Comparison of ENCODE assay signal across 8 cellular contexts in genomic region chr5:54785729-54786548, GRCh38.
DNase-seq lines count a peak whose midpoint lies in the region; ATAC-seq and TF ChIP-seq lines count a peak whose summit lies in the region.

No MANE protein-coding gene starts in this region.

- peaks cover 24 to 43% of the 10 kb centered on the region in 2 donors for H3K4me1 Mint-ChIP-seq in stimulated activated naive B cell treated with anti-CD40 and anti-IgM and Interleukin-4, amounts not matched to agents 10 μg/mL and 1 μg/mL and 100 μg/mL, for 72 hours

- H3K9me3 Mint-ChIP-seq in stimulated activated naive B cell treated with anti-CD40 and anti-IgM and Interleukin-4, amounts not matched to agents 10 μg/mL and 1 μg/mL and 100 μg/mL, for 72 hours = peaks cover 3 to 13% of the 10 kb centered on the region in 2 donors

- DNase-seq in AG08395 (ENCODE audit: low spot score) = peak; percentile 24
- DNase-seq in NOMO-1 treated with dmso at 0.1 percent for 144 hours (lab: John Stamatoyannopoulos, UW; ENCODE audit: unreplicated experiment) = peak; percentile 73
- peak; percentile 36 for DNase-seq in fibroblast of pulmonary artery (ENCODE audit: low read depth)
- DNase-seq in stimulated activated naive B cell treated with anti-CD40 and anti-IgM and Interleukin-4, amounts not matched to agents 10 μg/mL and 1 μg/mL and 100 μg/mL, for 72 hours = peak; percentile 77
- DNase-seq in stimulated activated naive CD4-positive, alpha-beta T cell (lab: John Stamatoyannopoulos, UW) = no peak
- no peak for DNase-seq in NCI-H1048 (lab: John Stamatoyannopoulos, UW)
- DNase-seq in activated effector memory CD4-positive, alpha-beta T cell treated with anti-CD3 and anti-CD28 coated beads, Interleukin-2, amount 50 U/mL, for 16 hours = no peak

- H3K27ac Mint-ChIP-seq in stimulated activated naive B cell treated with anti-CD40 and anti-IgM and Interleukin-4, amounts not matched to agents 10 μg/mL and 1 μg/mL and 100 μg/mL, for 72 hours = peak overlapping the region; percentile 88

- ATAC-seq in GM21723 (IDR thresholded peaks at IDR 0.05; ENCODE audit: unreplicated experiment) = peak; percentile 85
- peak; percentile 98 for ATAC-seq in stimulated activated naive B cell treated with anti-CD40 and anti-IgM and Interleukin-4, amounts not matched to agents 10 μg/mL and 1 μg/mL and 100 μg/mL, for 72 hours (replicated peaks)

- H3K27me3 Mint-ChIP-seq in stimulated activated naive B cell treated with anti-CD40 and anti-IgM and Interleukin-4, amounts not matched to agents 10 μg/mL and 1 μg/mL and 100 μg/mL, for 72 hours = no peaks in the 10 kb centered on the region

- no peak for TF ChIP-seq CTCF in fibroblast of pulmonary artery (IDR thresholded peaks at IDR 0.05; ENCODE audit: low read length, missing control alignments)

- H3K36me3 Mint-ChIP-seq in stimulated activated naive B cell treated with anti-CD40 and anti-IgM and Interleukin-4, amounts not matched to agents 10 μg/mL and 1 μg/mL and 100 μg/mL, for 72 hours = peaks cover under 1 to 5% of the 10 kb centered on the region in 2 donors

- H3K4me3 ChIP-seq in fibroblast of pulmonary artery (replicated peaks; ENCODE audit: low read depth, low read length) = no peak overlapping the region

- H3K4me3 Mint-ChIP-seq in stimulated activated naive B cell treated with anti-CD40 and anti-IgM and Interleukin-4, amounts not matched to agents 10 μg/mL and 1 μg/mL and 100 μg/mL, for 72 hours = peak overlapping the region; percentile 11 to 33

Comparison
In these comparisons a context has a peak if more than half of its experiments do, and no peak if none do; other contexts are left out.
1. DNase-seq: peak in AG08395 (single experiment), NOMO-1 treated with dmso at 0.1 percent for 144 hours (single experiment), fibroblast of pulmonary artery (single experiment) and stimulated activated naive B cell treated with anti-CD40 and anti-IgM and Interleukin-4, amounts not matched to agents 10 μg/mL and 1 μg/mL and 100 μg/mL, for 72 hours (single experiment); none in stimulated activated naive CD4-positive, alpha-beta T cell (0 of 6), NCI-H1048 (single experiment) and activated effector memory CD4-positive, alpha-beta T cell treated with anti-CD3 and anti-CD28 coated beads, Interleukin-2, amount 50 U/mL, for 16 hours (single experiment).